Comparison of ENCODE assay signal across 14 cellular contexts in the genomic region with DNA sequence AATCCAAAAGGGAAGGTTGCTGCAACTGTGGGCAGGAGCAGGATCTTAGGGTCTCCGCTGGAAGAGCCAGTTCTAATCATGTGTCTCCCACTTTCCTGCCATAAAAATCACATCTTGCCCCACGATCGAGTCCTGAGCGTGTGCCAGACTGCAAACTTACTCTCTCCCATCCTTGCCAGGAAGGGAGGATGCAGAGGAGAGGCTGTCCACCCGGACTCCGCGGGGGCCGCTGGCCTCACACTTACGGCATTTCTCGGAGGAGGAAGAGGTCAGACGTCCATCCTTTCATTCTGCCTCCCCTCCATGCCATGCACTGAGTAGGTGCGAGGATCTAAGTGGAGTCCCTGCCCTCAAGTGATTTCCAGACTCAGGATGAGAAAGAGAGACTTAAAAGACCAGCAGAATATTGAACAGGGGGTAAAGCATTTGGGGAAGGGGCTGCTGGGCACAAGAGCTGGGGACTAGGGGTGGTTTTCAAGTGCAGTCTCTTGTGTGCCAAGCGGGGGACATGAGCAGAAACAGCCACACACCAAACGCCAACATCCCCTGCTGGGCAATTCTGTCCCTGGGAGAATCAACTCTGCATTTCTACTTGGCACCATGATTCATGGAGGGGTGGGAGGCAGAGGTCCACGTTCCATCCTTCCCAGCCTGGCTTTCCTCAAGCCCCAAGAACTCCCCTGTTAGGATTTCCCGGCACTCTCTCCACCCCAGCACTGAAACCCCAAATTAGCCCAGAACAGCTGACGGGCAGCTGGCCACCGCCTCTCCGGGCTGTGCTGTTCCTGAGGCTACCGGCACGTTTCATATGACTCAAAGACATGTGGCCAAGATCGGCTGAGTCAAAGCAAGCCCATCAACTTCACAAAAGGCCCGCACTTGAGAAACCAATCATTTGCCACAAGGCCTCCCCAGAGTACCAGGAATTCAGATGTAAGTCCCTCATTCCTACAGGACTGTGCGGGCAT. TPM values are rescaled to one million over a fixed set of nuclear protein-coding genes. Genes with fewer than 3 reads are reported as not detected.
A peak's percentile ranks its signal among the peaks of the same experiment; 100 is the strongest.
DNase-seq lines count a peak whose midpoint lies in the region; ATAC-seq and TF ChIP-seq lines count a peak whose summit lies in the region.
"Had no signal": no experiment of that assay in that cellular context is flagged by ENCODE, and none has a peak within 500 bp of the region (broad histone marks: within the 10 kb centered on the region; RNA-seq: fewer than 3 reads in every experiment).

No MANE protein-coding gene starts in this region.

- peaks cover 2% of the 10 kb centered on the region for H3K36me3 Mint-ChIP-seq in neural crest cell (ENCODE audit: low read depth)
- H3K36me3 Mint-ChIP-seq: activated naive CD8-positive, alpha-beta T cell treated with anti-CD3 and anti-CD28 coated beads, Interleukin-2, amount 10 ng/mL, durations not matched to agents 7 days and 5 days had no signal

- H3K4me1 Mint-ChIP-seq in neural crest cell, result peaks cover 6% of the 10 kb centered on the region
- H3K4me1 Mint-ChIP-seq: activated naive CD8-positive, alpha-beta T cell treated with anti-CD3 and anti-CD28 coated beads, Interleukin-2, amount 10 ng/mL, durations not matched to agents 7 days and 5 days had no signal

- H3K27me3 Mint-ChIP-seq in neural crest cell (ENCODE audit: low read depth), result no peaks in the 10 kb centered on the region
- H3K27me3 Mint-ChIP-seq: activated naive CD8-positive, alpha-beta T cell treated with anti-CD3 and anti-CD28 coated beads, Interleukin-2, amount 10 ng/mL, durations not matched to agents 7 days and 5 days had no signal

- peak overlapping the region; percentile 20 for H3K27ac Mint-ChIP-seq in neural crest cell (ENCODE audit: unreplicated experiment)
- H3K27ac Mint-ChIP-seq: activated CD8-positive, alpha-beta T cell treated with anti-CD3 and anti-CD28 coated beads for 36 hours; activated naive CD8-positive, alpha-beta T cell treated with anti-CD3 and anti-CD28 coated beads, Interleukin-2, amount 10 ng/mL, durations not matched to agents 7 days and 5 days had no signal

- in situ Hi-C loops in brain microvascular endothelial cell (cut with HindIII; ENCODE audit: low pct_ligation_motif_present, low sequenced_read_pairs), result no loop called here

- H3K9me3 Mint-ChIP-seq in neural crest cell, result no peaks in the 10 kb centered on the region
- H3K9me3 Mint-ChIP-seq: activated CD8-positive, alpha-beta T cell treated with anti-CD3 and anti-CD28 coated beads for 36 hours; activated naive CD8-positive, alpha-beta T cell treated with anti-CD3 and anti-CD28 coated beads, Interleukin-2, amount 10 ng/mL, durations not matched to agents 7 days and 5 days had no signal

- ATAC-seq in GM18867 (IDR thresholded peaks at IDR 0.05; ENCODE audit: unreplicated experiment) (peak; percentile 48), HG03565 (IDR thresholded peaks at IDR 0.05; ENCODE audit: unreplicated experiment) (peak; percentile 60)
- ATAC-seq: activated CD8-positive, alpha-beta T cell treated with anti-CD3 and anti-CD28 coated beads for 36 hours had no signal

- H3K4me3 ChIP-seq in brain microvascular endothelial cell (ENCODE audit: low read depth, low read length), result no peak overlapping the region
- H3K4me3 ChIP-seq: ovary had no signal

- TF ChIP-seq CTCF in brain microvascular endothelial cell (IDR thresholded peaks at IDR 0.05; ENCODE audit: low read depth, low read length, missing control alignments), result peak; percentile 26
- no peak for TF ChIP-seq CTCF in neural crest cell (conservative IDR thresholded peaks at IDR 0.05)

- no peaks in the 10 kb centered on the region for H3K27me3 ChIP-seq in brain microvascular endothelial cell (replicated peaks)
- H3K27me3 ChIP-seq: ovary had no signal

- DNase-seq in brain microvascular endothelial cell (peak; percentile 45), neural crest cell (ENCODE audit: low read depth, low spot score) (no peak), SW480 (ENCODE audit: low spot score) (no peak), NCI-H1048 (lab: John Stamatoyannopoulos, UW) (no peak), SIG-M5 treated with dmso at 0.1 percent for 504 hours (lab: John Stamatoyannopoulos, UW; ENCODE audit: unreplicated experiment) (no peak), kidney tubule cell (ENCODE audit: low spot score) (no peak)
- DNase-seq: activated CD8-positive, alpha-beta T cell treated with anti-CD3 and anti-CD28 coated beads for 36 hours; activated naive CD8-positive, alpha-beta T cell treated with anti-CD3 and anti-CD28 coated beads, Interleukin-2, amount 10 ng/mL, durations not matched to agents 7 days and 5 days; NCI-H1417 treated with DMSO at 0.1 percent for 48 hours; NCI-H774; ovary had no signal

- H3K36me3 ChIP-seq in brain microvascular endothelial cell (replicated peaks), result peaks cover under 1% of the 10 kb centered on the region
- H3K36me3 ChIP-seq: ovary had no signal

- no peak overlapping the region for H3K27ac ChIP-seq in brain microvascular endothelial cell
- H3K27ac ChIP-seq: ovary had no signal

- no peak overlapping the region for H3K4me3 Mint-ChIP-seq in neural crest cell
- H3K4me3 Mint-ChIP-seq: activated CD8-positive, alpha-beta T cell treated with anti-CD3 and anti-CD28 coated beads for 36 hours; activated naive CD8-positive, alpha-beta T cell treated with anti-CD3 and anti-CD28 coated beads, Interleukin-2, amount 10 ng/mL, durations not matched to agents 7 days and 5 days had no signal

RNA-seq across cellular contexts. Expression of gene OXTR, which starts 11.6 kb away (rescaled TPM):
- 5.3 and 7.9 TPM in 2 replicates for total RNA-seq in neural crest cell

RNA-seq across cellular contexts. Expression of gene CAV3, which starts 24.2 kb away (rescaled TPM):
- not detected in 2 replicates for total RNA-seq in neural crest cell
- total RNA-seq: activated CD8-positive, alpha-beta T cell treated with anti-CD3 and anti-CD28 coated beads for 36 hours; activated naive CD8-positive, alpha-beta T cell treated with anti-CD3 and anti-CD28 coated beads, Interleukin-2, amount 10 ng/mL, durations not matched to agents 7 days and 5 days; temporal lobe had no signal
